1 cellular context compared by ENCODE assay signal in the genomic region with DNA sequence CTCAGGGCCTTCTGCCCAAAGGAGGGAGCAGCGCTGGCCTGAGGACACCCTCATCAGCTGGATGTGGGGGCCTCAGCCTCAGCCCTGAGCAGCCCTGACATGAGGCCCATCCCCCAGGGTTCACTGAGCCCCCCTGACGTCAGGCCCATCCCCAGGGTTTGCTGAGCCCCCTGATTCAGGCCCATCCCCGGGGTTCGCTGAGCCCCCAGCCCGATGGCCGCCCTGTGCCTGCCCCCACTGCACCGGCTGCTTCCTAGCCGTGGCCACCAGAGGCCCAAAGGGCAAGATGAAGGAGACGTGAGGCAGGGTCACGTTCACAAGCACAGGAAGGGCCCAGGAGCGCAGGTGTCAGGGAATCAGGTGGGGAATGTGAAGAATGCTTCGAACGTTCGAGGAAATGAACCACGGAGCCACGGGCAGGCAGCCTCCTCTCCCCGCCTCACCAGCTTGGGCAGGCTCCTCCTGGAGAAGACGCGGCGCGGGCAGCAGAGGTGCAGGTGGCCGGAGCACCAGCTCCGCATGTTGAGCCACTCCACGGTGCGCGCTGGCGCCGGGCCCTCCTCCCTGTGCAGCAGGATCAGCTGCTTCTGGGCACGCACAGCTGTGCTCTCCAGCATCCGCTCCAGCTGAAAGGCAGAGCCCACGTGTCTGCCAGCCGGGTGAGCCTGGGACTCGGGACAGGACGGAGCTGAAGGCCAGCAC.
TF ChIP-seq lines count a peak whose summit lies in the region.

No MANE protein-coding gene starts in this region.

TF ChIP-seq in H1, 55 proteins besides CTCF, POLR2A, EP300 and RAD21:
- TF ChIP-seq SAP30 (IDR thresholded peaks at IDR 0.05; ENCODE audit: insufficient read depth, insufficient replicate concordance, low read length) (no peak), RFX5 (IDR thresholded peaks at IDR 0.05; ENCODE audit: borderline replicate concordance, low read depth, low read length) (no peak), RNF2 (IDR thresholded peaks at IDR 0.05; ENCODE audit: borderline replicate concordance, low read depth, low read length, missing control alignments, poor library complexity, severe bottlenecking) (no peak), TEAD4 (IDR thresholded peaks at IDR 0.05; ENCODE audit: low read depth, low read length) (peak; percentile 69; the same call in 1 of the 2 replicates), SIRT6 (IDR thresholded peaks at IDR 0.05; ENCODE audit: low read length) (no peak), KDM4A (IDR thresholded peaks at IDR 0.05; ENCODE audit: low read depth, low read length, severe bottlenecking) (no peak), JUN (IDR thresholded peaks at IDR 0.05; ENCODE audit: low read depth, low read length) (no peak), BRCA1 (IDR thresholded peaks at IDR 0.05; ENCODE audit: low read depth, low read length) (no peak), POLR2AphosphoS5 (IDR thresholded peaks at IDR 0.05; ENCODE audit: low read depth, low read length) (no peak), SP4 (IDR thresholded peaks at IDR 0.05; ENCODE audit: low read length) (no peak), SIX5 (IDR thresholded peaks at IDR 0.05; ENCODE audit: low read depth, low read length) (no peak), POU5F1 (IDR thresholded peaks at IDR 0.05; ENCODE audit: low read depth, low read length) (no peak), TBP (IDR thresholded peaks at IDR 0.05; ENCODE audit: low read depth, low read length) (no peak), FOSL1 (IDR thresholded peaks at IDR 0.05; ENCODE audit: insufficient read depth, low read depth, low read length) (no peak), SIN3A (conservative IDR thresholded peaks at IDR 0.05 in 1 of 2, IDR thresholded peaks at IDR 0.05 in 1 of 2; ENCODE audit: low read depth in 1 of 2, low read length in 2 of 2) (no peak), BACH1 (IDR thresholded peaks at IDR 0.05; ENCODE audit: low read length) (no peak), TAF1 (IDR thresholded peaks at IDR 0.05; ENCODE audit: low read depth, low read length) (no peak), BCL11A (IDR thresholded peaks at IDR 0.05; ENCODE audit: low read depth in 2 of 2, low read length in 2 of 2) (no peak), EGR1 (IDR thresholded peaks at IDR 0.05; ENCODE audit: borderline replicate concordance, low read depth, low read length) (peak; percentile 70; the same call in 1 of the 2 replicates), CHD2 (IDR thresholded peaks at IDR 0.05; ENCODE audit: low read length) (no peak)
- TF ChIP-seq, protein P1, sequence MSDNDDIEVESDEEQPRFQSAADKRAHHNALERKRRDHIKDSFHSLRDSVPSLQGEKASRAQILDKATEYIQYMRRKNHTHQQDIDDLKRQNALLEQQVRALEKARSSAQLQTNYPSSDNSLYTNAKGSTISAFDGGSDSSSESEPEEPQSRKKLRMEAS (IDR thresholded peaks at IDR 0.05) = 0 out of 2 replicates have a peak, but pooled peaks have one; percentile 43
- TF ChIP-seq, protein P2, sequence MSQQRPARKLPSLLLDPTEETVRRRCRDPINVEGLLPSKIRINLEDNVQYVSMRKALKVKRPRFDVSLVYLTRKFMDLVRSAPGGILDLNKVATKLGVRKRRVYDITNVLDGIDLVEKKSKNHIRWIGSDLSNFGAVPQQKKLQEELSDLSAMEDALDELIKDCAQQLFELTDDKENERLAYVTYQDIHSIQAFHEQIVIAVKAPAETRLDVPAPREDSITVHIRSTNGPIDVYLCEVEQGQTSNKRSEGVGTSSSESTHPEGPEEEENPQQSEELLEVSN (IDR thresholded peaks at IDR 0.05) = peak; percentile 61; the same call in 1 of the 2 replicates
- TF ChIP-seq, protein P3, sequence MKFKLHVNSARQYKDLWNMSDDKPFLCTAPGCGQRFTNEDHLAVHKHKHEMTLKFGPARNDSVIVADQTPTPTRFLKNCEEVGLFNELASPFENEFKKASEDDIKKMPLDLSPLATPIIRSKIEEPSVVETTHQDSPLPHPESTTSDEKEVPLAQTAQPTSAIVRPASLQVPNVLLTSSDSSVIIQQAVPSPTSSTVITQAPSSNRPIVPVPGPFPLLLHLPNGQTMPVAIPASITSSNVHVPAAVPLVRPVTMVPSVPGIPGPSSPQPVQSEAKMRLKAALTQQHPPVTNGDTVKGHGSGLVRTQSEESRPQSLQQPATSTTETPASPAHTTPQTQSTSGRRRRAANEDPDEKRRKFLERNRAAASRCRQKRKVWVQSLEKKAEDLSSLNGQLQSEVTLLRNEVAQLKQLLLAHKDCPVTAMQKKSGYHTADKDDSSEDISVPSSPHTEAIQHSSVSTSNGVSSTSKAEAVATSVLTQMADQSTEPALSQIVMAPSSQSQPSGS (IDR thresholded peaks at IDR 0.05; ENCODE audit: low read length) = no peak
TF ChIP-seq in H1: peak in this region for 4.
